Comparison of ENCODE assay signal across 8 cellular contexts in genomic region chr18:9135081-9135911, GRCh38. TPM values are rescaled to one million over a fixed set of nuclear protein-coding genes. Genes with fewer than 3 reads are reported as not detected.
A peak's percentile ranks its signal among the peaks of the same experiment; 100 is the strongest.
DNase-seq lines count a peak whose midpoint lies in the region; ATAC-seq and TF ChIP-seq lines count a peak whose summit lies in the region.

No MANE protein-coding gene starts in this region.

- H3K79me2 ChIP-seq in GM23338 (replicated peaks; ENCODE audit: insufficient read depth), result peaks cover 40% of the 10 kb centered on the region

- peaks cover 34% of the 10 kb centered on the region for H3K36me3 Mint-ChIP-seq in GM23338 (ENCODE audit: low read depth)

- POLR2A ChIA-PET in RWPE1 (lab: Yijun Ruan, JAX; ENCODE audit: low non-redundant PET), result no interaction called here

- no peaks in the 10 kb centered on the region; the same call in 1 of the 2 replicates for H3K36me3 ChIP-seq in GM23338 (ENCODE audit: insufficient read depth)

- H3K4me3 ChIP-seq in GM23338, result peak overlapping the region; percentile 81
- peak overlapping the region; percentile 76 for H3K4me3 ChIP-seq in fibroblast of villous mesenchyme (ENCODE audit: low read depth, low read length)
- H3K4me3 ChIP-seq in skin epidermis, result peak overlapping the region; percentile 69 to 87 (median 80)

- H3K4me1 ChIP-seq in GM23338 (ENCODE audit: insufficient read depth), result peaks cover 15% of the 10 kb centered on the region; the same call in 1 of the 2 replicates

- H4K20me1 ChIP-seq in GM23338 (replicated peaks; ENCODE audit: insufficient read depth), result 0 out of 2 replicates have a peak, but pooled peaks cover 3% of the 10 kb centered on the region

- H3K27me3 ChIP-seq in GM23338 (ENCODE audit: insufficient read depth), result no peaks in the 10 kb centered on the region

- peaks cover 13% of the 10 kb centered on the region for H3K27me3 Mint-ChIP-seq in GM23338 (ENCODE audit: insufficient read depth, low read depth, poor library complexity)

- H3K27ac ChIP-seq in GM23338 (ENCODE audit: low read depth), result peak overlapping the region; percentile 94
- peak overlapping the region; percentile 100 for H3K27ac ChIP-seq in RWPE1
- peak overlapping the region in 19 of 21 experiments; percentile 89 to 99 (median 97) for H3K27ac ChIP-seq in skin epidermis

- peaks cover 10% of the 10 kb centered on the region for H3F3A ChIP-seq in GM23338 (replicated peaks; ENCODE audit: low read depth)

- DNase-seq in GM23338 (ENCODE audit: low spot score) (no peak), RWPE1 (ENCODE audit: low spot score) (no peak), fibroblast of villous mesenchyme (ENCODE audit: low read depth) (no peak)
- no peak for DNase-seq in activated effector memory CD4-positive, alpha-beta T cell treated with Interleukin-2 at 50 U/mL for 16 hours
- no peak for DNase-seq in stimulated activated CD4-positive, alpha-beta T cell treated with anti-CD3 and anti-CD28 coated beads, Interleukin-4, amount 100 ng/mL, for 1 hour
- DNase-seq in activated CD8-positive, alpha-beta memory T cell treated with anti-CD3 and anti-CD28 coated beads for 24 hours, result no peak

- no peaks in the 10 kb centered on the region for H3K9me2 ChIP-seq in GM23338 (ENCODE audit: insufficient read depth)

- TF ChIP-seq CTCF in GM23338 (conservative IDR thresholded peaks at IDR 0.05; ENCODE audit: low read depth in 2 of 2) (no peak), RWPE1 (conservative IDR thresholded peaks at IDR 0.05; ENCODE audit: low read depth) (no peak), fibroblast of villous mesenchyme (IDR thresholded peaks at IDR 0.05; ENCODE audit: insufficient read depth, low read depth, low read length) (no peak)

- peak overlapping the region; percentile 75 for H3K4me2 ChIP-seq in GM23338

- no peak overlapping the region for H2AFZ ChIP-seq in GM23338

- H3K9me3 Mint-ChIP-seq in GM23338, result no peaks in the 10 kb centered on the region

- H3K4me1 Mint-ChIP-seq in GM23338, result peaks cover 21% of the 10 kb centered on the region

- ATAC-seq in GM23338, result no peak
- no peak for ATAC-seq in HG03457 (IDR thresholded peaks at IDR 0.05; ENCODE audit: unreplicated experiment)

- H3K27ac Mint-ChIP-seq in GM23338, result peak overlapping the region; percentile 93

- H3K4me3 Mint-ChIP-seq in GM23338, result peak overlapping the region; percentile 96

- CTCF ChIA-PET in RWPE1 (lab: Yijun Ruan, JAX), result interaction anchor here (0.6 kb wide), 2 partner anchors 26 to 139 kb away, joined by 3 read pairs; no protein-coding TSS in a partner anchor

TF ChIP-seq in GM23338, 12 proteins besides CTCF, POLR2A, EP300 and RAD21 (continues in another document):
- TF ChIP-seq NANOG (IDR thresholded peaks at IDR 0.05; ENCODE audit: borderline replicate concordance) (no peak), ZNF114 (CRISPR knock-in tag; IDR thresholded peaks at IDR 0.05) (no peak), JUNB (IDR thresholded peaks at IDR 0.05; ENCODE audit: unreplicated experiment) (no peak), STAT1 (IDR thresholded peaks at IDR 0.05; ENCODE audit: unreplicated experiment) (no peak), ETS1 (IDR thresholded peaks at IDR 0.05) (no peak), ZNF331 (CRISPR knock-in tag; IDR thresholded peaks at IDR 0.05; ENCODE audit: low read depth) (no peak), ZNF462 (CRISPR knock-in tag; IDR thresholded peaks at IDR 0.05) (no peak)

RNA-seq across cellular contexts. Expression of gene ANKRD12, which starts 1.3 kb away (rescaled TPM):
- total RNA-seq in GM23338 (2014; rRNA removed; shearing (Covaris generic)), result 17.2 and 23.9 TPM in 2 replicates
- 57.9 and 92.4 TPM in 2 replicates for polyA plus RNA-seq in GM23338 (2016; fragmentation: Nextera tagmentation; extraction: Ambion mirVana)
- total RNA-seq in fibroblast of villous mesenchyme, result 23.8 and 32.0 TPM in 2 replicates

RNA-seq across cellular contexts. Expression of gene NDUFV2, which starts 32.8 kb away (rescaled TPM):
- total RNA-seq in GM23338 (2014; rRNA removed; shearing (Covaris generic)), result 157 and 169 TPM in 2 replicates
- 535 and 577 TPM in 2 replicates for polyA plus RNA-seq in GM23338 (2016; fragmentation: Nextera tagmentation; extraction: Ambion mirVana)
- total RNA-seq in fibroblast of villous mesenchyme, result 115 and 127 TPM in 2 replicates
